In the genomic region with DNA sequence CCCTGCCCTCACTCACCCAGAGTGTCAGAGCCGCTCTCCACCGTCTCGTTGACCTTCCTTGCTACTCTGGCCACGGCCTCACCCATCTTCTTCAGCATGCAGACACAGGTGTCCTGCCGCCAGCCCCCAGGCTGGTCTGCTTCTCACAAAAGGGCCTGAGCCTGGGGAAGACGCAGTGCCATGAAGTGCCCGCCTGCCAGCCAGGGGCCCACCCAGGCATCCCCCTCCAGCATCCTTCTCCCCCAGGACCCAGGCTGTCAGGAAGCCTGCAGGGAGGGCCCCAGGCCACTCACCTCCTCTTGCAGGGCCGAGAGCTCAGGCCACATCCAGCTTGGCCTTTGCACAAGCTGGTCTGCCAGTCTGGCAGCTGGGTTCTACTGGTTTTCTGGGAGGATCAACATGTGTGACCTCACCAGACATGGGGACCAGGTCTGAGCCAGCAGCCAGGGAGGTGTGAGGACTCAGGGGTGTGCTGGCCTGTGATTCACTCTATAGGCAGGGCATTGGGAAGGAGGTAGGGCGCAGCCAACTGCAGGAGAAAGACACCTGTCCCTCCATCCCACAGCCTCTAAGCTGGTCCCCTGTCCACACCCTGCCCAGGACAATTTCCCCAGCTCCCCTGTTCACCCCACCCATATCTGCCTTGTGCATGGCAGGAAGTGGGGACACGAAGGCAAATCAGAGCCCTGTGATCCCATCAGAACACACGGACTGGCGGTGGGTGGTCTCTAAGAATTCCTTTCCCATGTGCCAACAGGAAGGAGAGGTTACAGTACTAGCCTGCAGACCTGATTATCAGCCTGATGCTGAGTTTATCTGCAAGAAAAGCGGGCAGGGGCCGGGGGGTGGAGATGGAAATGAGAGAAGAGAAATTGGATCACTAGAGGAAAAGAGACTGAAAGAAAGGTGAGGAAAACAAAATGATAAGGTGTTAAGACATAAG, we compare ENCODE assay signal across 16 cellular contexts. TPM values are rescaled to one million over a fixed set of nuclear protein-coding genes. Genes with fewer than 3 reads are reported as not detected.
DNase-seq lines count a peak whose midpoint lies in the region; ATAC-seq, FAIRE-seq and TF ChIP-seq lines count a peak whose summit lies in the region.
"Had no signal": no experiment of that assay in that cellular context is flagged by ENCODE, and none has a peak within 500 bp of the region (broad histone marks: within the 10 kb centered on the region; RNA-seq: fewer than 3 reads in every experiment).

No MANE protein-coding gene starts in this region.

- no peak overlapping the region for H3K9ac ChIP-seq in PC-3 (ENCODE audit: low read length)
- H3K9ac ChIP-seq in neural progenitor cell, result no peak overlapping the region

- H3K4me1 ChIP-seq in PC-3 (ENCODE audit: insufficient read depth, low read length) (peaks cover 35% of the 10 kb centered on the region), neural progenitor cell (peaks cover 12% of the 10 kb centered on the region), HAP-1 (no peaks in the 10 kb centered on the region)

- peaks cover 41% of the 10 kb centered on the region for H3K79me2 ChIP-seq in PC-3 (ENCODE audit: low read length)
- peaks cover 25% of the 10 kb centered on the region for H3K79me2 ChIP-seq in neural progenitor cell (ENCODE audit: low read depth)

- H3K27me3 ChIP-seq in PC-3 (ENCODE audit: low read length) (no peaks in the 10 kb centered on the region), neural progenitor cell (peaks cover 14% of the 10 kb centered on the region), HAP-1 (ENCODE audit: low read depth) (no peaks in the 10 kb centered on the region)

- H3K9me3 Mint-ChIP-seq in chondrocyte (ENCODE audit: low read depth) (peaks cover 3% of the 10 kb centered on the region), neural progenitor cell (peaks cover 4% of the 10 kb centered on the region)

- H3K27me3 Mint-ChIP-seq in chondrocyte (ENCODE audit: low read depth) (no peaks in the 10 kb centered on the region), neural progenitor cell (ENCODE audit: insufficient read depth, low read depth) (no peaks in the 10 kb centered on the region)
- H3K27me3 Mint-ChIP-seq: activated CD8-positive, alpha-beta memory T cell treated with anti-CD3 and anti-CD28 coated beads, Interleukin-2, amount 10 ng/mL, durations not matched to agents 7 days and 5 days had no signal

- no TSS peak for BruUV-seq in PC-3 (replicated peaks; lab: Mats Ljungman, UMichigan)

- H4K20me1 ChIP-seq in PC-3 (ENCODE audit: low read length) (peaks cover 15% of the 10 kb centered on the region), neural progenitor cell (ENCODE audit: low read depth) (peaks cover 64% of the 10 kb centered on the region)

- in situ Hi-C loops in HAP-1 (cut with MboI; ENCODE audit: low sequenced_read_pairs), result no loop called here

- no peaks in the 10 kb centered on the region for H3K9me2 ChIP-seq in PC-3 (replicated peaks; ENCODE audit: low read length)

- H3K9me3 ChIP-seq in PC-3 (ENCODE audit: low read length) (no peaks in the 10 kb centered on the region), neural progenitor cell (ENCODE audit: low read depth) (no peaks in the 10 kb centered on the region), HAP-1 (peaks cover 7% of the 10 kb centered on the region; the same call in 1 of the 2 replicates)

- no peak overlapping the region for H2AFZ ChIP-seq in PC-3 (ENCODE audit: low read length)
- H2AFZ ChIP-seq in neural progenitor cell (replicated peaks), result no peak overlapping the region

- TF ChIP-seq CTCF in PC-3 (conservative IDR thresholded peaks at IDR 0.05; ENCODE audit: low read depth, low read length) (no peak), chondrocyte (IDR thresholded peaks at IDR 0.05) (no peak), neural progenitor cell (IDR thresholded peaks at IDR 0.05) (no peak)

- H3K4me3 Mint-ChIP-seq in chondrocyte (ENCODE audit: unreplicated experiment), result no peak overlapping the region
- no peak overlapping the region for H3K4me3 Mint-ChIP-seq in neural progenitor cell
- H3K4me3 Mint-ChIP-seq: activated CD8-positive, alpha-beta memory T cell treated with anti-CD3 and anti-CD28 coated beads, Interleukin-2, amount 10 ng/mL, durations not matched to agents 7 days and 5 days had no signal

- H3F3A ChIP-seq in PC-3 (ENCODE audit: low read length, unreplicated experiment), result peaks cover 6% of the 10 kb centered on the region
- H3F3A ChIP-seq in neural progenitor cell (ENCODE audit: low read depth), result peaks cover 9% of the 10 kb centered on the region

- ATAC-seq in PC-3 (0 out of 2 replicates have a peak, but pooled peaks have one; percentile 7), HG02623 (IDR thresholded peaks at IDR 0.05; ENCODE audit: unreplicated experiment) (no peak)
- ATAC-seq: activated CD8-positive, alpha-beta memory T cell treated with anti-CD3 and anti-CD28 coated beads, Interleukin-2, amount 10 ng/mL, durations not matched to agents 7 days and 5 days had no signal

- H3K36me3 ChIP-seq in PC-3 (ENCODE audit: low read depth, low read length), result peaks cover 11% of the 10 kb centered on the region; the same call in 1 of the 2 replicates
- H3K36me3 ChIP-seq in neural progenitor cell, result no peaks in the 10 kb centered on the region
- peaks cover 9% of the 10 kb centered on the region for H3K36me3 ChIP-seq in HAP-1 (replicated peaks)

- POLR2A ChIA-PET in PC-3 (lab: Charles Lee; ENCODE audit: unreplicated experiment), result no interaction called here

- no peak for TF ChIP-seq POLR2A in GM12891 (IDR thresholded peaks at IDR 0.05; ENCODE audit: low read depth, low read length)

- H3K4me3 ChIP-seq in PC-3 (ENCODE audit: low read length) (no peak overlapping the region), neural progenitor cell (no peak overlapping the region), HAP-1 (no peak overlapping the region)

- H3K36me3 Mint-ChIP-seq in chondrocyte (ENCODE audit: low read depth) (peaks cover 2% of the 10 kb centered on the region), neural progenitor cell (peaks cover 16% of the 10 kb centered on the region)

- no peak for FAIRE-seq in GM12891 (lab: Jason Lieb, UNC)
- FAIRE-seq: GM19239 had no signal

- H3K27ac ChIP-seq in PC-3 (ENCODE audit: low read length) (no peak overlapping the region), neural progenitor cell (no peak overlapping the region)
- H3K27ac ChIP-seq: VCaP had no signal

- CTCF ChIA-PET in PC-3 (lab: Charles Lee), result interaction anchor here (1.2 kb wide), 1 partner anchor 11 kb away, joined by 4 read pairs; no protein-coding TSS in a partner anchor

- H3K27ac Mint-ChIP-seq in chondrocyte (ENCODE audit: unreplicated experiment) (no peak overlapping the region), neural progenitor cell (peak overlapping the region; percentile 35)
- H3K27ac Mint-ChIP-seq: activated CD8-positive, alpha-beta memory T cell treated with anti-CD3 and anti-CD28 coated beads, Interleukin-2, amount 10 ng/mL, durations not matched to agents 7 days and 5 days had no signal

- DNase-seq in ELR (ENCODE audit: low read depth), result peak; percentile 79
- peak; percentile 66 for DNase-seq in PC-3
- peak; percentile 63 for DNase-seq in chondrocyte (ENCODE audit: low spot score)
- no peak for DNase-seq in neural progenitor cell (ENCODE audit: low spot score)
- no peak for DNase-seq in HCEC 1CT
- DNase-seq in HAP-1 (ENCODE audit: low spot score in 2 of 2), result no peak
- DNase-seq in GM12891 (ENCODE audit: insufficient read length, low spot score), result no peak
- DNase-seq: activated CD8-positive, alpha-beta memory T cell treated with anti-CD3 and anti-CD28 coated beads, Interleukin-2, amount 10 ng/mL, durations not matched to agents 7 days and 5 days; activated naive CD4-positive, alpha-beta T cell treated with Interleukin-2 at 50 U/mL for 16 hours; C1 segment of cervical spinal cord; DND-41; stimulated activated CD4-positive, alpha-beta T cell treated with anti-CD3 and anti-CD28 coated beads, Interleukin-2, amount 100 ng/mL, for 48 hours; trophoblast cell had no signal

- H3K4me1 Mint-ChIP-seq in chondrocyte (ENCODE audit: low read depth) (peaks cover 31% of the 10 kb centered on the region), neural progenitor cell (peaks cover 13% of the 10 kb centered on the region)

- intact Hi-C loops in PC-3 (cut with micrococcal nuclease), result no loop called here

- H3K4me2 ChIP-seq in PC-3 (ENCODE audit: low read length) (peak overlapping the region; percentile 48), neural progenitor cell (no peak overlapping the region)

TF ChIP-seq in GM12891, 5 proteins besides CTCF, POLR2A, EP300 and RAD21:
- no peak for TF ChIP-seq TAF1 (IDR thresholded peaks at IDR 0.05; ENCODE audit: low read depth, low read length)
- no peak for TF ChIP-seq PAX5 (IDR thresholded peaks at IDR 0.05; ENCODE audit: insufficient read depth, low read length, severe bottlenecking)
- no peak for TF ChIP-seq SPI1 (IDR thresholded peaks at IDR 0.05; ENCODE audit: low read depth, low read length)
- TF ChIP-seq POU2F2 (IDR thresholded peaks at IDR 0.05; ENCODE audit: low read depth, low read length), result no peak
- TF ChIP-seq POLR2AphosphoS5 (IDR thresholded peaks at IDR 0.05; ENCODE audit: low read depth, low read length), result no peak

RNA-seq across cellular contexts. Expression of a gene that starts 5.7 kb away (rescaled TPM):
- total RNA-seq in PC-3 (2014; rRNA removed) (58.7 and 59.0 TPM in 2 replicates), chondrocyte (8.8 to 10.8 TPM (median 9.5 TPM) in 3 replicates), neural progenitor cell (ENCODE audit: low replicate concordance) (19.0 and 44.9 TPM in 2 replicates)
- 11.6 TPM for polyA plus RNA-seq in GM12891 (2012; ENCODE audit: low read depth, missing spikeins)

RNA-seq across cellular contexts. Expression of a gene that starts 27.2 kb away (rescaled TPM):
- total RNA-seq in PC-3 (2014; rRNA removed) (29.2 and 32.6 TPM in 2 replicates), chondrocyte (39.6 to 52.9 TPM (median 41.0 TPM) in 3 replicates), neural progenitor cell (ENCODE audit: low replicate concordance) (110 and 122 TPM in 2 replicates)
- polyA plus RNA-seq in GM12891 (2012; ENCODE audit: low read depth, missing spikeins), result 16.1 TPM

Comparison
In these comparisons a context has a peak if more than half of its experiments do, and no peak if none do; other contexts are left out.
1. DNase-seq: peak in ELR (single experiment), PC-3 (single experiment) and chondrocyte (single experiment); none in neural progenitor cell (single experiment), HCEC 1CT (single experiment), HAP-1 (0 of 2) and GM12891 (single experiment).